8 cellular contexts compared by ENCODE assay signal in the genomic region with DNA sequence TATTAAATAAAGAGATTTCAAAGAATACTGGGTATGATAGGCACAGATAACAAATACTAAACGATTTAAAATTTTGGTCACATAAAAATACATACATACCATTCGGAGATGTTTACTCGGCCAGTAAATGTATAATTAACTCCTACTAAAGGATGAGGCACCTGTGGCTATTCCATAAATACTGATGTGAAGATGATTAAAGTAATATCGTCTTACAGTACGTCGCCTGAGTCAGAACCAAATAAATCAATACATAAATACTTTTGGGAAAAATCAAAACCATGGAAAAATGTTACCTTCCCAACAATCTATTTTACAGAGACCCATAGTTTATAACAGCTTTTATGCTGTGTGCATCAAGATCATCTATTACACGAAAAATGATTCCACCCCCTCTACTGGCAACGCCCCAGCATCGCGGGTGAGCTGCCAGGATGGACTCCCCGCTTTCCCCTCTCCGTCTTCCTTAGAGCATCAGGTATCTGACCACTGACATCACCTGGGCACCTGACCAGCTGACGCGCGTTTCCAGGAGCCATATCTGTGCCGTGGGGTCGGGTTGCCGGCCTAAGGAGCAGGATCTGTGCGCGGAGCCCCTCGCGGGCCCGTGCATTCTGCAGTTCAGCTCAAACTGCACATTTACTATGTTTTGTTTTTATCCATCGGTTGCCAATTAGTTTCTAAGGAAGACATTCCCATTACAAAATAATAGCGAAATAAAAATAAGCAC. TPM values are rescaled to one million over a fixed set of nuclear protein-coding genes. Genes with fewer than 3 reads are reported as not detected.
DNase-seq lines count a peak whose midpoint lies in the region; ATAC-seq, FAIRE-seq and TF ChIP-seq lines count a peak whose summit lies in the region.

No MANE protein-coding gene starts in this region.

- H3K4me1 ChIP-seq in ACC112 (ENCODE audit: control insufficient read depth, insufficient read depth, low read length, unreplicated experiment): peaks cover 4% of the 10 kb centered on the region

- H3K27ac ChIP-seq in ACC112 (ENCODE audit: low read depth, low read length) (peak overlapping the region; percentile 29; the same call in 1 of the 2 replicates), WERI-Rb-1 (peak overlapping the region; percentile 93)

- peak overlapping the region; percentile 86 for H2AFZ ChIP-seq in ACC112 (ENCODE audit: low read length, unreplicated experiment)

- TF ChIP-seq CTCF in WERI-Rb-1 (IDR thresholded peaks at IDR 0.05; ENCODE audit: low read depth, low read length): peak; percentile 64
- peak; percentile 55 for TF ChIP-seq CTCF in bronchial epithelial cell (IDR thresholded peaks at IDR 0.05; ENCODE audit: insufficient read depth, low read length, severe bottlenecking)

- DNase-seq in NCI-H2171 (lab: John Stamatoyannopoulos, UW) (peak; percentile 65), WERI-Rb-1 (peak; percentile 85), bronchial epithelial cell (ENCODE audit: low read depth) (peak; percentile 73), iris pigment epithelial cell (ENCODE audit: low read depth) (peak; percentile 65)
- peak; percentile 24 to 47 for DNase-seq in stimulated activated CD4-positive, alpha-beta T cell treated with anti-CD3 and anti-CD28 coated beads, Interleukin-15, amount 100 ng/mL, for 1 hour (ENCODE audit: low read depth in 1 of 2, low spot score in 1 of 2)

- H3K4me3 ChIP-seq in ACC112 (ENCODE audit: low read depth, low read length) (peak overlapping the region; percentile 97), WERI-Rb-1 (ENCODE audit: low read depth, low read length) (peak overlapping the region; percentile 77), bronchial epithelial cell (ENCODE audit: low read depth, low read length) (peak overlapping the region; percentile 76)

- H3K27me3 ChIP-seq in ACC112 (ENCODE audit: insufficient read depth, low read length): no peaks in the 10 kb centered on the region
- no peaks in the 10 kb centered on the region for H3K27me3 ChIP-seq in WERI-Rb-1 (ENCODE audit: insufficient read depth, low read depth, severe bottlenecking)
- no peaks in the 10 kb centered on the region for H3K27me3 ChIP-seq in bronchial epithelial cell (ENCODE audit: control insufficient read depth, insufficient read depth, low read length)

- FAIRE-seq in bronchial epithelial cell (lab: Jason Lieb, UNC): no peak

- H3K36me3 ChIP-seq in ACC112 (ENCODE audit: insufficient read depth, low read length) (no peaks in the 10 kb centered on the region), WERI-Rb-1 (no peaks in the 10 kb centered on the region), bronchial epithelial cell (ENCODE audit: control insufficient read depth, insufficient read depth, low read length) (no peaks in the 10 kb centered on the region)

- H3K79me2 ChIP-seq in ACC112 (ENCODE audit: control insufficient read depth, insufficient read depth, low read length, unreplicated experiment): no peaks in the 10 kb centered on the region

- ATAC-seq in GM18520 (IDR thresholded peaks at IDR 0.05; ENCODE audit: unreplicated experiment): peak; percentile 36
- peak; percentile 55 for ATAC-seq in HG03103 (IDR thresholded peaks at IDR 0.05; ENCODE audit: low read depth, unreplicated experiment)

- no peaks in the 10 kb centered on the region for H3K9me3 ChIP-seq in WERI-Rb-1 (ENCODE audit: severe bottlenecking)

RNA-seq across cellular contexts. Expression of gene ICA1L, which starts 1.0 kb away (rescaled TPM):
- 1.6 and 2.3 TPM in 2 replicates for total RNA-seq in bronchial epithelial cell

RNA-seq across cellular contexts. Expression of gene WDR12, which starts 40.9 kb away (rescaled TPM):
- 19.5 and 55.0 TPM in 2 replicates for total RNA-seq in bronchial epithelial cell

RNA-seq across cellular contexts. Expression of gene CARF, which starts 41.5 kb away (rescaled TPM):
- total RNA-seq in bronchial epithelial cell: 2.4 and 3.2 TPM in 2 replicates

Comparison
In these comparisons a context has a peak if more than half of its experiments do, and no peak if none do; other contexts are left out.
1. Peak in every context shown above with its lines: DNase-seq, ATAC-seq, H3K4me3 ChIP-seq and H3K27ac ChIP-seq.